Comparison of ENCODE assay signal across 15 cellular contexts in the genomic region with DNA sequence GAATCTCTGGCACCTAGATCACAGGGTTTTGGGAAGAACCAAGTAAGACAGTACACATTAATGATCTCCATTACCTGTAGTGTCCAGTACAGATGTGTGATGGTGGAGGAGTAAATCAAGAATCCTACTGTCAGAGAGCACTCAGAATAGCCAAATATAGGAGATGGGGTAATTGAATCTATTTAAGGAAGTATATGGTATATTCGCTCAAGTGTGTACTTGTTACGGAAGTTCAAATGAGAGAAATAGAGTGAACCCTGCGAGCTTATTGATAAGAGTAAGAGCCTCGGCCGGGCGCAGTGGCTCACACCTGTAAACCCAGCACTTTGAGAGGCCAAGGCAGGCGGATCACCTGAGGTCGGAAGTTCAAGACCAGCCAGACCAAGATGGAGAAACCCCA. TPM values are rescaled to one million over a fixed set of nuclear protein-coding genes. Genes with fewer than 3 reads are reported as not detected.
A peak's percentile ranks its signal among the peaks of the same experiment; 100 is the strongest.
DNase-seq lines count a peak whose midpoint lies in the region; ATAC-seq, FAIRE-seq and TF ChIP-seq lines count a peak whose summit lies in the region.
"Had no signal": no experiment of that assay in that cellular context is flagged by ENCODE, and none has a peak within 500 bp of the region (broad histone marks: within the 10 kb centered on the region; RNA-seq: fewer than 3 reads in every experiment).

No MANE protein-coding gene starts in this region.

- in situ Hi-C loops in K562 (cut with MboI): no loop called here

- intact Hi-C loops in K562 (cut with micrococcal nuclease): no loop called here

- FAIRE-seq in K562 (lab: Jason Lieb, UNC) (no peak), H54 (lab: Jason Lieb, UNC) (no peak)

- peak overlapping the region; percentile 98 for H3K4me3 Mint-ChIP-seq in activated CD8-positive, alpha-beta memory T cell treated with anti-CD3 and anti-CD28 coated beads, Interleukin-2, amount 10 ng/mL, durations not matched to agents 7 days and 5 days
- peak overlapping the region; percentile 95 for H3K4me3 Mint-ChIP-seq in progenitor cell of endocrine pancreas (ENCODE audit: low read depth)

- DNase-seq in activated CD8-positive, alpha-beta memory T cell treated with anti-CD3 and anti-CD28 coated beads, Interleukin-2, amount 10 ng/mL, durations not matched to agents 7 days and 5 days: no peak
- no peak for DNase-seq in activated CD8-positive, alpha-beta memory T cell treated with anti-CD3 and anti-CD28 coated beads for 24 hours
- DNase-seq in K562 (ENCODE audit: extremely low read depth in 1 of 4, low spot score in 3 of 4): no peak
- no peak for DNase-seq in progenitor cell of endocrine pancreas (ENCODE audit: low spot score, unreplicated experiment)
- DNase-seq in A172 (ENCODE audit: low spot score): no peak
- no peak for DNase-seq in H54 (ENCODE audit: insufficient read length, low spot score)
- DNase-seq: activated CD4-positive, alpha-beta T cell treated with anti-CD3 and anti-CD28 coated beads for 1 hour; amygdala; effector CD4-positive, alpha-beta T cell; GOT3; left lung; NCI-H446; SHP77 had no signal

- no peak for ATAC-seq in activated CD8-positive, alpha-beta memory T cell treated with anti-CD3 and anti-CD28 coated beads, Interleukin-2, amount 10 ng/mL, durations not matched to agents 7 days and 5 days
- ATAC-seq in K562 (no peak), GM18909 (IDR thresholded peaks at IDR 0.05; ENCODE audit: poor library complexity, unreplicated experiment) (no peak)
- ATAC-seq: left lung had no signal

- H3K79me2 ChIP-seq in Loucy (ENCODE audit: insufficient read depth, low read length) (peaks cover 71% of the 10 kb centered on the region), K562 (ENCODE audit: control insufficient read depth, insufficient read depth, low read length) (peaks cover 95% of the 10 kb centered on the region)

- H3K4me1 Mint-ChIP-seq in activated CD8-positive, alpha-beta memory T cell treated with anti-CD3 and anti-CD28 coated beads, Interleukin-2, amount 10 ng/mL, durations not matched to agents 7 days and 5 days: peaks cover 55% of the 10 kb centered on the region
- H3K4me1 Mint-ChIP-seq in progenitor cell of endocrine pancreas (ENCODE audit: low read depth): peaks cover 21% of the 10 kb centered on the region

- peak overlapping the region; percentile 97 for H3K9ac ChIP-seq in Loucy (ENCODE audit: low read depth, low read length, poor library complexity, severe bottlenecking)
- H3K9ac ChIP-seq in K562 (ENCODE audit: insufficient read depth in 1 of 2, low read depth in 2 of 2, low read length in 2 of 2): peak overlapping the region; percentile 21 to 97; a peak in 2 of 4 replicates

- H3K9me1 ChIP-seq in K562 (ENCODE audit: control insufficient read depth, insufficient read depth, low read length): no peaks in the 10 kb centered on the region

- H3K9me3 Mint-ChIP-seq in activated CD8-positive, alpha-beta memory T cell treated with anti-CD3 and anti-CD28 coated beads, Interleukin-2, amount 10 ng/mL, durations not matched to agents 7 days and 5 days (ENCODE audit: low read depth): no peaks in the 10 kb centered on the region
- no peaks in the 10 kb centered on the region for H3K9me3 Mint-ChIP-seq in progenitor cell of endocrine pancreas (ENCODE audit: low read depth)

- 48% methylated on average over 8 of the region's 8 CpGs for WGBS in K562 (ENCODE audit: insufficient coverage, low coverage, missing lambda C conversion rate)

- H3F3A ChIP-seq in Loucy (ENCODE audit: low read depth): no peaks in the 10 kb centered on the region

- H3K27me3 ChIP-seq in Loucy (ENCODE audit: insufficient read depth, low read length, poor library complexity, severe bottlenecking) (no peaks in the 10 kb centered on the region), K562 (ENCODE audit: control insufficient read depth in 2 of 2, insufficient read depth in 2 of 2, low read length in 2 of 2) (no peaks in the 10 kb centered on the region)
- H3K27me3 ChIP-seq: left lung had no signal

- H4K20me1 ChIP-seq in Loucy (ENCODE audit: insufficient read depth, low read length, poor library complexity, severe bottlenecking): peaks cover 60% of the 10 kb centered on the region
- peaks cover 11% of the 10 kb centered on the region for H4K20me1 ChIP-seq in K562 (replicated peaks; ENCODE audit: control insufficient read depth, insufficient read depth, low read length)

- no TSS peak for BruUV-seq in K562 (replicated peaks; lab: Mats Ljungman, UMichigan)

- peak overlapping the region; percentile 87 for H3K4me2 ChIP-seq in Loucy (ENCODE audit: low read depth, low read length, poor library complexity, severe bottlenecking)
- peak overlapping the region; percentile 95 for H3K4me2 ChIP-seq in K562 (ENCODE audit: insufficient read depth, low read length)

- POLR2A ChIA-PET in K562 (lab: Yijun Ruan, JAX): interaction anchor here (1.6 to 4.2 kb wide), 4 partner anchors 9 to 32 kb away, joined by 4 to 27 read pairs (median 8); no protein-coding TSS in a partner anchor

- no peak for TF ChIP-seq EP300 in K562 (IDR thresholded peaks at IDR 0.05; ENCODE audit: low read length)

- no peak overlapping the region for H3K27ac ChIP-seq in K562 (ENCODE audit: extremely low read depth, low read depth, low read length)
- H3K27ac ChIP-seq: left lung had no signal

- CTCF ChIA-PET in activated CD8-positive, alpha-beta memory T cell treated with anti-CD3 and anti-CD28 coated beads, Interleukin-2, amount 10 ng/mL, durations not matched to agents 7 days and 5 days (lab: Charles Lee): no interaction called here
- CTCF ChIA-PET in K562 (lab: Yijun Ruan, JAX; ENCODE audit: low intra/inter-chr PET ratio): no interaction called here

- TF ChIP-seq CTCF in Loucy (conservative IDR thresholded peaks at IDR 0.05; ENCODE audit: low read length): no peak
- TF ChIP-seq CTCF in K562 (IDR thresholded peaks at IDR 0.05 in 2 of 3, conservative IDR thresholded peaks at IDR 0.05 in 1 of 3; ENCODE audit: insufficient read depth in 2 of 3, low read depth in 1 of 3, low read length in 3 of 3): no peak
- TF ChIP-seq CTCF in progenitor cell of endocrine pancreas (IDR thresholded peaks at IDR 0.05; ENCODE audit: unreplicated experiment): no peak

- H3K4me1 ChIP-seq in Loucy (ENCODE audit: insufficient read depth, low read length, poor library complexity, severe bottlenecking) (peaks cover 62% of the 10 kb centered on the region), K562 (replicated peaks in 1 of 2; ENCODE audit: control insufficient read depth in 2 of 2, insufficient read depth in 2 of 2, low read length in 2 of 2) (peaks cover 6 to 17% of the 10 kb centered on the region in 2 experiments; a peak in 3 of 5 replicates)

- TF ChIP-seq RAD21 in K562 (CRISPR knock-in tag; conservative IDR thresholded peaks at IDR 0.05 in 1 of 2, IDR thresholded peaks at IDR 0.05 in 1 of 2): no peak

- peaks cover 43% of the 10 kb centered on the region for H3K36me3 Mint-ChIP-seq in activated CD8-positive, alpha-beta memory T cell treated with anti-CD3 and anti-CD28 coated beads, Interleukin-2, amount 10 ng/mL, durations not matched to agents 7 days and 5 days
- peaks cover 7% of the 10 kb centered on the region for H3K36me3 Mint-ChIP-seq in progenitor cell of endocrine pancreas (ENCODE audit: insufficient read depth)

- H3K9me3 ChIP-seq in Loucy (ENCODE audit: insufficient read depth, low read depth, low read length): no peaks in the 10 kb centered on the region
- H3K9me3 ChIP-seq in K562 (replicated peaks; ENCODE audit: control insufficient read depth, insufficient read depth, low read depth, low read length): no peaks in the 10 kb centered on the region
- H3K9me3 ChIP-seq: left lung had no signal

- H3K36me3 ChIP-seq in Loucy (ENCODE audit: insufficient read depth, low read length): no peaks in the 10 kb centered on the region
- peaks cover 51% of the 10 kb centered on the region for H3K36me3 ChIP-seq in K562 (ENCODE audit: control insufficient read depth, insufficient read depth, low read length)

- H2AFZ ChIP-seq in Loucy (ENCODE audit: low read length): no peak overlapping the region
- H2AFZ ChIP-seq in K562 (ENCODE audit: low read depth, low read length): no peak overlapping the region

- H3K27ac Mint-ChIP-seq in activated CD8-positive, alpha-beta memory T cell treated with anti-CD3 and anti-CD28 coated beads, Interleukin-2, amount 10 ng/mL, durations not matched to agents 7 days and 5 days: no peak overlapping the region
- H3K27ac Mint-ChIP-seq in progenitor cell of endocrine pancreas: no peak overlapping the region

- no peaks in the 10 kb centered on the region for H3K27me3 Mint-ChIP-seq in activated CD8-positive, alpha-beta memory T cell treated with anti-CD3 and anti-CD28 coated beads, Interleukin-2, amount 10 ng/mL, durations not matched to agents 7 days and 5 days
- H3K27me3 Mint-ChIP-seq in progenitor cell of endocrine pancreas: no peaks in the 10 kb centered on the region

- no peak for TF ChIP-seq POLR2A in K562 (conservative IDR thresholded peaks at IDR 0.05)
- no peak for TF ChIP-seq POLR2A in H54 (IDR thresholded peaks at IDR 0.05; ENCODE audit: low read depth, low read length)

- peak overlapping the region; percentile 94 for H3K4me3 ChIP-seq in Loucy (ENCODE audit: low read length, poor library complexity, severe bottlenecking)
- H3K4me3 ChIP-seq in K562: peak overlapping the region; percentile 93

- no peaks in the 10 kb centered on the region for H3K9me2 ChIP-seq in Loucy (replicated peaks; ENCODE audit: low read depth, low read length)

RNA-seq across cellular contexts. Expression of gene SPCS2, which starts 2.2 kb away (rescaled TPM):
- total RNA-seq in activated CD8-positive, alpha-beta memory T cell treated with anti-CD3 and anti-CD28 coated beads, Interleukin-2, amount 10 ng/mL, durations not matched to agents 7 days and 5 days: 100 to 1,000 TPM; 130 to 156 TPM
- total RNA-seq in K562 (2011; cell fraction: chromatin; rRNA removed; ENCODE audit: low replicate concordance): 48.6 and 86.8 TPM in 2 replicates
- total RNA-seq in K562 (2011; cell fraction: nucleolus; rRNA removed): 24.1 and 36.7 TPM in 2 replicates
- total RNA-seq in K562 (2011; cell fraction: nucleoplasm; rRNA removed): 85.9 and 113 TPM in 2 replicates
- total RNA-seq in K562 (2014; rRNA removed) (38.2 and 136 TPM in 2 replicates), K562 (2014; rRNA removed; fragmentation: Illumina TruSeq; extraction: Trizol) (55.0 and 65.9 TPM in 2 replicates), K562 (2015; rRNA removed; fragmentation: Illumina TruSeq; extraction: Trizol) (63.2 and 75.5 TPM in 2 replicates), K562 (2021) (150 and 172 TPM in 2 replicates), progenitor cell of endocrine pancreas (179 and 194 TPM in 2 replicates)
- polyA plus RNA-seq in K562 (2011; rRNA removed) (148 and 250 TPM in 2 replicates), K562 (2014; fragmentation: Illumina TruSeq; extraction: Trizol) (126 and 193 TPM in 2 replicates), K562 (2014; fragmentation: Nextera tagmentation; extraction: Ambion mirVana) (100 to 1,000 TPM; 372 to 458 TPM), K562 (2014; rRNA removed) (208 and 334 TPM in 2 replicates)
- 42.4 and 102 TPM in 2 replicates for polyA plus RNA-seq in K562 (2011; cell fraction: cytosol; rRNA removed)
- 15.7 and 31.6 TPM in 2 replicates for polyA plus RNA-seq in K562 (2011; cell fraction: nucleus; rRNA removed)
- polyA plus RNA-seq in K562 (2012): 161 and 178 TPM in 2 replicates
- 73.3 and 74.6 TPM in 2 replicates for polyA minus RNA-seq in K562 (2011; rRNA and poly(A)+ RNA removed)
- 21.6 and 30.6 TPM in 2 replicates for polyA minus RNA-seq in K562 (2011; cell fraction: cytosol; rRNA and poly(A)+ RNA removed)
- polyA minus RNA-seq in K562 (2011; cell fraction: nucleus; rRNA and poly(A)+ RNA removed): 19.5 and 28.1 TPM in 2 replicates
- 35.6 and 61.5 TPM in 2 replicates for total RNA-seq in A172 (2014; rRNA removed; shearing (Covaris generic))

RNA-seq across cellular contexts. Expression of gene XRRA1, which starts 2.4 kb away (rescaled TPM):
- 10 to 100 TPM; 32.2 to 39.4 TPM for total RNA-seq in activated CD8-positive, alpha-beta memory T cell treated with anti-CD3 and anti-CD28 coated beads, Interleukin-2, amount 10 ng/mL, durations not matched to agents 7 days and 5 days
- total RNA-seq in K562 (2011; cell fraction: chromatin; rRNA removed; ENCODE audit: low replicate concordance): 113 and 146 TPM in 2 replicates
- 45.7 and 54.9 TPM in 2 replicates for total RNA-seq in K562 (2011; cell fraction: nucleolus; rRNA removed)
- total RNA-seq in K562 (2011; cell fraction: nucleoplasm; rRNA removed): 74.1 and 109 TPM in 2 replicates
- 18.3 and 20.1 TPM in 2 replicates for total RNA-seq in K562 (2014; rRNA removed)
- total RNA-seq in K562 (2014; rRNA removed; fragmentation: Illumina TruSeq; extraction: Trizol): 12.8 and 15.9 TPM in 2 replicates
- total RNA-seq in K562 (2015; rRNA removed; fragmentation: Illumina TruSeq; extraction: Trizol): 16.0 and 18.0 TPM in 2 replicates
- total RNA-seq in K562 (2021): 20.6 and 22.5 TPM in 2 replicates
- polyA plus RNA-seq in K562 (2011; rRNA removed): 16.0 and 21.2 TPM in 2 replicates
- polyA plus RNA-seq in K562 (2011; cell fraction: cytosol; rRNA removed): 12.9 and 14.1 TPM in 2 replicates
- polyA plus RNA-seq in K562 (2011; cell fraction: nucleus; rRNA removed): 24.3 and 38.6 TPM in 2 replicates
- polyA plus RNA-seq in K562 (2012): 15.9 and 18.1 TPM in 2 replicates
- polyA plus RNA-seq in K562 (2014; fragmentation: Illumina TruSeq; extraction: Trizol): 17.1 and 18.0 TPM in 2 replicates
- 1 to 10 TPM; 5.0 to 8.9 TPM for polyA plus RNA-seq in K562 (2014; fragmentation: Nextera tagmentation; extraction: Ambion mirVana)
- 10.3 and 11.6 TPM in 2 replicates for polyA plus RNA-seq in K562 (2014; rRNA removed)
- 30.6 and 35.3 TPM in 2 replicates for polyA minus RNA-seq in K562 (2011; rRNA and poly(A)+ RNA removed)
- polyA minus RNA-seq in K562 (2011; cell fraction: cytosol; rRNA and poly(A)+ RNA removed): 17.0 and 23.7 TPM in 2 replicates
- 27.5 and 42.0 TPM in 2 replicates for polyA minus RNA-seq in K562 (2011; cell fraction: nucleus; rRNA and poly(A)+ RNA removed)
- total RNA-seq in progenitor cell of endocrine pancreas: 10.8 and 12.2 TPM in 2 replicates
- total RNA-seq in A172 (2014; rRNA removed; shearing (Covaris generic)): 13.2 and 27.3 TPM in 2 replicates

RNA-seq across cellular contexts. Expression of gene NEU3, which starts 37.5 kb away (rescaled TPM):
- 10 to 100 TPM; 14.2 to 20.0 TPM for total RNA-seq in activated CD8-positive, alpha-beta memory T cell treated with anti-CD3 and anti-CD28 coated beads, Interleukin-2, amount 10 ng/mL, durations not matched to agents 7 days and 5 days
- total RNA-seq in K562 (2011; cell fraction: chromatin; rRNA removed; ENCODE audit: low replicate concordance): 58.7 and 76.5 TPM in 2 replicates
- 46.5 and 50.9 TPM in 2 replicates for total RNA-seq in K562 (2011; cell fraction: nucleolus; rRNA removed)
- 48.2 and 59.5 TPM in 2 replicates for total RNA-seq in K562 (2011; cell fraction: nucleoplasm; rRNA removed)
- total RNA-seq in K562 (2014; rRNA removed) (35.0 and 36.7 TPM in 2 replicates), K562 (2014; rRNA removed; fragmentation: Illumina TruSeq; extraction: Trizol) (28.3 and 31.1 TPM in 2 replicates), K562 (2015; rRNA removed; fragmentation: Illumina TruSeq; extraction: Trizol) (36.5 and 41.3 TPM in 2 replicates), K562 (2021) (32.6 and 33.6 TPM in 2 replicates), progenitor cell of endocrine pancreas (11.2 and 12.6 TPM in 2 replicates)
- polyA plus RNA-seq in K562 (2011; rRNA removed) (35.1 and 35.7 TPM in 2 replicates), K562 (2014; fragmentation: Illumina TruSeq; extraction: Trizol) (27.9 and 28.6 TPM in 2 replicates), K562 (2014; fragmentation: Nextera tagmentation; extraction: Ambion mirVana) (1 to 10 TPM; 6.2 to 7.2 TPM), K562 (2014; rRNA removed) (25.5 and 26.9 TPM in 2 replicates)
- 29.9 and 43.7 TPM in 2 replicates for polyA plus RNA-seq in K562 (2011; cell fraction: cytosol; rRNA removed)
- polyA plus RNA-seq in K562 (2011; cell fraction: nucleus; rRNA removed): 46.4 and 57.9 TPM in 2 replicates
- 20.4 and 20.5 TPM in 2 replicates for polyA plus RNA-seq in K562 (2012)
- 51.0 and 55.8 TPM in 2 replicates for polyA minus RNA-seq in K562 (2011; rRNA and poly(A)+ RNA removed)
- 32.6 and 35.1 TPM in 2 replicates for polyA minus RNA-seq in K562 (2011; cell fraction: cytosol; rRNA and poly(A)+ RNA removed)
- polyA minus RNA-seq in K562 (2011; cell fraction: nucleus; rRNA and poly(A)+ RNA removed): 32.7 and 43.7 TPM in 2 replicates
- total RNA-seq in A172 (2014; rRNA removed; shearing (Covaris generic)): 7.5 and 12.1 TPM in 2 replicates
